In genomic region chr16:3059723-3060242, GRCh38 we compare ENCODE assay signal across 1 cellular context.
TF ChIP-seq lines count a peak whose summit lies in the region.

No MANE protein-coding gene starts in this region.

TF ChIP-seq in HepG2, 621 proteins besides CTCF, POLR2A, EP300 and RAD21 (continues in another document):
- TF ChIP-seq TRAFD1 (CRISPR knock-in tag; IDR thresholded peaks at IDR 0.05; ENCODE audit: borderline replicate concordance) (no peak), HES4 (CRISPR knock-in tag; IDR thresholded peaks at IDR 0.05; ENCODE audit: borderline replicate concordance) (0 out of 2 replicates have a peak, but pooled peaks have one; percentile 4), MTA3 (CRISPR knock-in tag; IDR thresholded peaks at IDR 0.05) (no peak), MBNL3 (CRISPR knock-in tag; conservative IDR thresholded peaks at IDR 0.05) (no peak), ZNF816 (CRISPR knock-in tag; IDR thresholded peaks at IDR 0.05; ENCODE audit: borderline replicate concordance) (0 out of 2 replicates have a peak, but pooled peaks have one; percentile 50), NR2F2 (IDR thresholded peaks at IDR 0.05; ENCODE audit: borderline replicate concordance, low read depth) (no peak), ZNF20 (CRISPR knock-in tag; IDR thresholded peaks at IDR 0.05) (no peak), NR3C1 (CRISPR knock-in tag; IDR thresholded peaks at IDR 0.05) (no peak), ZMAT3 (CRISPR knock-in tag; conservative IDR thresholded peaks at IDR 0.05) (no peak; the same call in 1 of the 2 replicates), ZNF12 (CRISPR knock-in tag; IDR thresholded peaks at IDR 0.05) (no peak), ZNF83 (CRISPR knock-in tag; IDR thresholded peaks at IDR 0.05; ENCODE audit: borderline replicate concordance) (no peak), MAFG (CRISPR knock-in tag; IDR thresholded peaks at IDR 0.05) (no peak), ZNF709 (CRISPR knock-in tag; IDR thresholded peaks at IDR 0.05) (0 out of 2 replicates have a peak, but pooled peaks have one; percentile 65), FOXK1 (CRISPR knock-in tag; IDR thresholded peaks at IDR 0.05; ENCODE audit: borderline replicate concordance, low read depth) (no peak), ZNF703 (CRISPR knock-in tag; IDR thresholded peaks at IDR 0.05; ENCODE audit: borderline replicate concordance) (0 out of 2 replicates have a peak, but pooled peaks have one; percentile 16), CEBPZ (IDR thresholded peaks at IDR 0.05; ENCODE audit: low read length) (no peak), GZF1 (CRISPR knock-in tag; IDR thresholded peaks at IDR 0.05) (no peak), KLF6 (CRISPR knock-in tag; IDR thresholded peaks at IDR 0.05) (no peak; the same call in 1 of the 2 replicates), TSC22D2 (CRISPR knock-in tag; IDR thresholded peaks at IDR 0.05; ENCODE audit: borderline replicate concordance) (no peak), GTF2F1 (IDR thresholded peaks at IDR 0.05; ENCODE audit: low read length) (no peak), NFE2L1 (CRISPR knock-in tag; IDR thresholded peaks at IDR 0.05; ENCODE audit: borderline replicate concordance) (no peak), HMGA1 (CRISPR knock-in tag; conservative IDR thresholded peaks at IDR 0.05) (no peak), ZBTB38 (CRISPR knock-in tag; IDR thresholded peaks at IDR 0.05) (no peak), FOXA3 (CRISPR knock-in tag; IDR thresholded peaks at IDR 0.05) (no peak), ZSCAN5A (CRISPR knock-in tag; IDR thresholded peaks at IDR 0.05; ENCODE audit: borderline replicate concordance) (no peak), ATF2 (CRISPR knock-in tag; IDR thresholded peaks at IDR 0.05) (no peak), ZBTB3 (CRISPR knock-in tag; IDR thresholded peaks at IDR 0.05; ENCODE audit: borderline replicate concordance, low read depth) (no peak), ZBTB49 (CRISPR knock-in tag; IDR thresholded peaks at IDR 0.05; ENCODE audit: borderline replicate concordance) (no peak), ZNF558 (CRISPR knock-in tag; IDR thresholded peaks at IDR 0.05; ENCODE audit: borderline replicate concordance) (no peak), RXRA (CRISPR knock-in tag; IDR thresholded peaks at IDR 0.05) (peak; percentile 10; the same call in 1 of the 2 replicates), TAF1 (CRISPR knock-in tag; IDR thresholded peaks at IDR 0.05) (no peak), ZNF598 (CRISPR knock-in tag; IDR thresholded peaks at IDR 0.05; ENCODE audit: borderline replicate concordance) (no peak), THAP9 (CRISPR knock-in tag; IDR thresholded peaks at IDR 0.05; ENCODE audit: borderline replicate concordance) (no peak), KLF12 (CRISPR knock-in tag; IDR thresholded peaks at IDR 0.05; ENCODE audit: borderline replicate concordance) (no peak), ZNF597 (CRISPR knock-in tag; IDR thresholded peaks at IDR 0.05) (no peak), MXI1 (IDR thresholded peaks at IDR 0.05; ENCODE audit: borderline replicate concordance, low read depth, low read length) (no peak), ZNF30 (CRISPR knock-in tag; IDR thresholded peaks at IDR 0.05) (no peak), RERE (CRISPR knock-in tag; IDR thresholded peaks at IDR 0.05; ENCODE audit: low read depth) (no peak)
